Comparison of ENCODE assay signal across 8 cellular contexts in the genomic region with DNA sequence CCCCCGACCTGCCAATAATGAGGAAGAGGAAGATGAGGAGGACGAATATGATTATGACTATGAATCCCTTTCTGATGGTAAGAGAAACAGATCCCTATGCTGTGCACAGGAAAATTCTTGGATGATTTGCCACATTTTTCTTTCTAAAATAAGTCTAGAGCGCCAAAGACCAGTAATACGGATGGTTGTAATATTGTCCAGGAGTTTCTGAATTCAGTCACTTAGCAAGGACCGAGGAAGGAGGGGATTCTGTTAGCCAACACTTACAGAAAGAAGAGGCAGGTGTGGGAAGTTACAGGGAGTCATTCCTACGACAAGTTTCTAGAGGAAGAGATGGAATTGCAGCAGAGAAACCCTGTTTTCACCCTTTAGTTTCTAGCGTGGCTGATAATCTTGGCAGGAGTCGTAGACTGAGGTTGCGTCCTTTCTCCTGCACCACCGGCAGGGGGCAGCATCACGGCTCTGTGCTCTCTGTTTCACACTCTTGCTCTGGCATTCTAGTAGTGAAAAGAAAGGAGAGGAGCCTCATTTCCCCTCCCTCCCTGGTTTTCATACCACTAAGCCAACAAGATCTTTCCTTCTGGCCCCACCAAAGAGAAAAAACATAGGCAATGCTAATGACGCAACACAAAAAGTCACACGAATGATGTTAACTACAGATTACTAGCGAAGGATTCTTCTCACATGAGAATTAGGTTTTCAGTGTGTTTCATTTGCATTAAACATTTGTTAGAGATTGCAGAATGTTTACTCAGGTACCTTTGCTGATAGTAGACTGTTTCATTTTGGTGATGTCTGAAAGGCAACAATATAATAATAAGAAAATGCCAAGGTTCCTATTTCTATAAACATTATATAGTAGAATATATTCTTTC.
A peak's percentile ranks its signal among the peaks of the same experiment; 100 is the strongest.
DNase-seq lines count a peak whose midpoint lies in the region; ATAC-seq and TF ChIP-seq lines count a peak whose summit lies in the region.

No MANE protein-coding gene starts in this region.

- peak; percentile 85 for ATAC-seq in GM19043 (IDR thresholded peaks at IDR 0.05; ENCODE audit: low read depth, unreplicated experiment)
- peak in 6 of 8 donors; percentile 43 to 87 (median 68) for ATAC-seq in heart right ventricle
- ATAC-seq in gastrocnemius medialis, result peak; percentile 47 to 82

- TF ChIP-seq POLR2A in gastrocnemius medialis (IDR thresholded peaks at IDR 0.05), result no peak

- intact Hi-C loops in CD14-positive monocyte (cut with micrococcal nuclease), result loop anchor here (2.0 to 5.0 kb wide), 2 partner anchors 162 to 167 kb away; no protein-coding TSS in a partner anchor
- intact Hi-C loops in heart right ventricle (cut with DNase I), result loop anchor here in 4 of 10 donors (5.0 to 10.0 kb wide), 3 partner anchors 37 to 165 kb away; no protein-coding TSS in a partner anchor
- intact Hi-C loops in gastrocnemius medialis (cut with DNase I; ENCODE audit: low total_unique reads), result loop anchor here (2.0 to 10.0 kb wide), 2 partner anchors 41 to 165 kb away; no protein-coding TSS in a partner anchor

- in situ Hi-C loops in SK-MEL-5 (cut with HindIII; ENCODE audit: low pct_unique_long_range_greater_than_20kb, low sequenced_read_pairs), result no loop called here
- in situ Hi-C loops in gastrocnemius medialis (cut with MboI; ENCODE audit: low sequenced_read_pairs in 4 of 4), result no loop called here

- TF ChIP-seq CTCF in CD14-positive monocyte (IDR thresholded peaks at IDR 0.05) (peak; percentile 94), HL-60 (IDR thresholded peaks at IDR 0.05; ENCODE audit: insufficient read depth, low read length) (peak; percentile 91), heart right ventricle (IDR thresholded peaks at IDR 0.05) (peak; percentile 72 to 96 (median 86)), gastrocnemius medialis (IDR thresholded peaks at IDR 0.05 in 4 of 5, conservative IDR thresholded peaks at IDR 0.05 in 1 of 5) (peak; percentile 69 to 89 (median 72))

- peaks cover 2 to 11% (median 5%) of the 10 kb centered on the region in 3 donors for H3K27me3 Mint-ChIP-seq in CD14-positive monocyte (ENCODE audit: low read depth in 3 of 3)

- H3K36me3 ChIP-seq in heart right ventricle (peaks cover 0 to 74% (median 5%) of the 10 kb centered on the region in 9 donors), gastrocnemius medialis (no peaks in the 10 kb centered on the region)

- H3K4me3 Mint-ChIP-seq in CD14-positive monocyte, result peak overlapping the region in 1 of 2 donors; percentile 61

- peaks cover 3% of the 10 kb centered on the region for H3K4me1 Mint-ChIP-seq in CD14-positive monocyte

- peaks cover 5% of the 10 kb centered on the region for H3K27me3 ChIP-seq in HL-60 (ENCODE audit: insufficient read depth, poor library complexity, severe bottlenecking)
- H3K27me3 ChIP-seq in heart right ventricle, result no peaks in the 10 kb centered on the region
- no peaks in the 10 kb centered on the region for H3K27me3 ChIP-seq in gastrocnemius medialis

- peaks cover 0 to 2% (median 0%) of the 10 kb centered on the region in 7 donors for H3K9me3 Mint-ChIP-seq in CD14-positive monocyte

- H3K9me3 ChIP-seq in heart right ventricle (no peaks in the 10 kb centered on the region), gastrocnemius medialis (no peaks in the 10 kb centered on the region)

- WGBS in heart right ventricle, 2 donors, result 53 to 58% methylated on average over 14 of the region's 14 CpGs

- no peak overlapping the region for H3K4me3 ChIP-seq in HL-60 (replicated peaks; ENCODE audit: insufficient read depth, low read length)
- H3K4me3 ChIP-seq in heart right ventricle, result no peak overlapping the region
- no peak overlapping the region for H3K4me3 ChIP-seq in gastrocnemius medialis

- DNase-seq in CD14-positive monocyte (ENCODE audit: low spot score), result no peak
- DNase-seq in HL-60 (ENCODE audit: low read depth in 1 of 2, low spot score in 1 of 2), result peak; percentile 10 to 28
- DNase-seq in SK-MEL-5 (ENCODE audit: low read depth, low spot score), result peak; percentile 72
- DNase-seq in activated naive CD4-positive, alpha-beta T cell treated with Interleukin-2 at 50 U/mL for 16 hours, result peak; percentile 62
- peak; percentile 22 to 59 for DNase-seq in heart right ventricle
- DNase-seq in gastrocnemius medialis, result no peak
- DNase-seq in dedifferentiated amniotic fluid mesenchymal stem cell (ENCODE audit: extremely low spot score), result no peak

- no peaks in the 10 kb centered on the region for H3K36me3 Mint-ChIP-seq in CD14-positive monocyte

- no peak overlapping the region for H3K27ac ChIP-seq in HL-60 (replicated peaks)
- H3K27ac ChIP-seq in heart right ventricle, result no peak overlapping the region
- no peak overlapping the region for H3K27ac ChIP-seq in gastrocnemius medialis

- H3K27ac Mint-ChIP-seq in CD14-positive monocyte, result no peak overlapping the region

- H3K4me1 ChIP-seq in heart right ventricle, result peaks cover 0 to 21% (median 7%) of the 10 kb centered on the region in 9 donors
- peaks cover 5 to 6% of the 10 kb centered on the region in 2 donors for H3K4me1 ChIP-seq in gastrocnemius medialis

Comparison
In these comparisons a context has a peak if more than half of its experiments do, and no peak if none do; other contexts are left out.
1. DNase-seq: peak in HL-60 (2 of 2), SK-MEL-5 (single experiment), activated naive CD4-positive, alpha-beta T cell treated with Interleukin-2 at 50 U/mL for 16 hours (single experiment) and heart right ventricle (2 of 2); none in CD14-positive monocyte (single experiment), gastrocnemius medialis (0 of 2) and dedifferentiated amniotic fluid mesenchymal stem cell (single experiment).
2. Peak in every context shown above with its lines, with median percentiles within 50 percentile points of each other: CTCF ChIP-seq and ATAC-seq.